Comparison of ENCODE assay signal across 8 cellular contexts in the genomic region with DNA sequence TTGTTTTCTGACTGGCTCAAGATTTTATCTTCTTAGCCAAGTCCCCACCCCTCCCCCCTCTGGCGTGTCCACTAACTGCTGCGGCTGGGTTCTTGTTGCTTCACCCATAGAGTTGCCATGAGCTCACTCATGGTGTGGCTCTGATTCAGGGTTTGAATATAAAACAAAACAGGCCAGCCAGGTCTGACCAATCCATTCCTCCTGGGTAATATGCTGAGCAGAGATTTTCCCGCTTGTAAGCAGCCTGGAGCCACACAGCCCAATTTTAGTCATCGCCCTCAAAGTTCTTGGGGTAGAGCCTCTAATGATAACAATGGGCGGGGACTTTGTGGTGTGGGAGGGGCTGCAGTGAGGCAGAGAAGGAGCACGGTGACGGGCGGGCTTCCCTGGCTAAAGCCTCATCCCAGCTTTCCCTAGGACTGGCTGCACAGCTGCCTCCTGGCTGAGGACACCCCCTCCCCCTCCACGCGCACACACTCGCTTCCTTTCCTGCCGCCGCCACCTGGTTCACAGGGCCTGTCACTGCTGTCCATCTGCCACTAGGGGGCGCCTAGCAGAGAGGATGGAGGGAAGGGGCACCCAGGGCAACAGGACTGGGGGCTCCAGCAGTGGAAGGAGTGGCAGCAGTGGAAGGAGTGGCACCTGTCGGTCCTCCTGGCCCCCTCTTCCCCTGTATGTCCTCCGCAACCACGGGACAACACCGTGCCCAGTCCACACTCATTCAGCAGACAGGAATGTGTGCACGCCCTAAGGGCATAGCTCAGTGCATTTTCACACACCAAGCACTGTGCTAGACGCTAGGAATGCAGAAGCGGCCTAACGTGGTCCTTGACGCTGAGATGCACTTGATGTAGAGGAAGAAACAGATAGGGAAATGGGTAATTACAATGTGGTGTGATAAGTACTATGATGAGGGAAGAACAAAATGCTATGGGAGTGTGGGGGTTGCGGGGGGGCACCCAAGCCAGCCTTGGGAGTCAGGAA. TPM values are rescaled to one million over a fixed set of nuclear protein-coding genes. Genes with fewer than 3 reads are reported as not detected.
DNase-seq lines count a peak whose midpoint lies in the region; ATAC-seq and TF ChIP-seq lines count a peak whose summit lies in the region.

No MANE protein-coding gene starts in this region.

- H3K9me3 Mint-ChIP-seq in nephron = no peaks in the 10 kb centered on the region

- H3K27ac ChIP-seq in esophagus (ENCODE audit: low read depth in 2 of 2, low read length in 1 of 2) (peak overlapping the region; percentile 63 to 82), upper lobe of left lung (peak overlapping the region; percentile 53 to 84 (median 54))

- H3K36me3 Mint-ChIP-seq in nephron (ENCODE audit: low read depth) = peaks cover 12% of the 10 kb centered on the region

- peak; percentile 79 for DNase-seq in NCI-H69 (lab: John Stamatoyannopoulos, UW)
- DNase-seq in activated T-cell treated with anti-CD3 and anti-CD28 coated beads for 24 hours (ENCODE audit: low read depth) = peak; percentile 45
- DNase-seq in upper lobe of left lung = peak; percentile 41 to 72

- no peaks in the 10 kb centered on the region for H3K9me3 ChIP-seq in esophagus (ENCODE audit: control insufficient read depth in 2 of 2, insufficient read depth in 1 of 2, low read depth in 1 of 2, low read length in 1 of 2)
- H3K9me3 ChIP-seq in upper lobe of left lung = no peaks in the 10 kb centered on the region

- peaks cover 6% of the 10 kb centered on the region for H3K4me1 Mint-ChIP-seq in nephron

- H3K4me1 ChIP-seq in esophagus (ENCODE audit: control insufficient read depth in 2 of 2, insufficient read depth in 2 of 2, low read length in 1 of 2) (no peaks in the 10 kb centered on the region), upper lobe of left lung (peaks cover 0 to 17% (median 6%) of the 10 kb centered on the region in 4 donors)

- TF ChIP-seq CTCF in GM12872 (IDR thresholded peaks at IDR 0.05; ENCODE audit: insufficient read depth, low read depth, low read length) (peak; percentile 77), nephron (IDR thresholded peaks at IDR 0.05; ENCODE audit: unreplicated experiment in 3 of 3) (peak; percentile 50 to 73 (median 67)), upper lobe of left lung (IDR thresholded peaks at IDR 0.05) (peak; percentile 71 to 87 (median 78))

- 36 to 44% methylated on average over 23 to 24 of the region's 24 CpGs for WGBS in esophagus, 2 donors
- 35 to 36% methylated on average over 6 to 24 of the region's 24 CpGs for WGBS in upper lobe of left lung, 2 donors

- no peaks in the 10 kb centered on the region for H3K36me3 ChIP-seq in esophagus (ENCODE audit: control insufficient read depth in 2 of 2, insufficient read depth in 2 of 2, low read length in 1 of 2)
- H3K36me3 ChIP-seq in upper lobe of left lung = peaks cover 0 to 2% (median 0%) of the 10 kb centered on the region in 4 donors

- H3K27ac Mint-ChIP-seq in nephron = peak overlapping the region in 2 of 3 experiments; percentile 15 to 50

- H3K4me3 Mint-ChIP-seq in nephron = no peak overlapping the region

- H3K27me3 ChIP-seq in esophagus (ENCODE audit: control insufficient read depth in 1 of 2, insufficient read depth in 2 of 2, low read length in 2 of 2) (no peaks in the 10 kb centered on the region), upper lobe of left lung (no peaks in the 10 kb centered on the region)

- H3K27me3 Mint-ChIP-seq in nephron (ENCODE audit: low read depth) = no peaks in the 10 kb centered on the region

- peak; percentile 63 for ATAC-seq in HG02623 (IDR thresholded peaks at IDR 0.05; ENCODE audit: unreplicated experiment)
- ATAC-seq in upper lobe of left lung (ENCODE audit: low FRiP score in 2 of 2) = peak; percentile 92 to 95
- no peak for ATAC-seq in GM21367 (IDR thresholded peaks at IDR 0.05; ENCODE audit: unreplicated experiment)

- peak in 1 of 4 donors; percentile 19 for TF ChIP-seq POLR2A in upper lobe of left lung (IDR thresholded peaks at IDR 0.05)

- H3K4me3 ChIP-seq in esophagus (ENCODE audit: low read depth in 1 of 2, low read length in 2 of 2) (no peak overlapping the region), upper lobe of left lung (peak overlapping the region in 1 of 4 donors; percentile 13)

- TF ChIP-seq EP300 in upper lobe of left lung (IDR thresholded peaks at IDR 0.05) = no peak

RNA-seq across cellular contexts. Expression of gene PRPS1, which starts 26.8 kb away (rescaled TPM):
- polyA plus RNA-seq in esophagus = 10 to 100 TPM in 1 of 2 donors, 1 to 10 TPM in 1; 2.7 to 10.2 TPM
- 10 to 100 TPM; 10.5 to 32.7 (median 24.6) TPM for total RNA-seq in upper lobe of left lung
